ENCODE assay signal across 17 cellular contexts in genomic region chr5:42930934-42931333, GRCh38.
DNase-seq lines count a peak whose midpoint lies in the region; ATAC-seq and TF ChIP-seq lines count a peak whose summit lies in the region.
"Had no signal": no experiment of that assay in that cellular context is flagged by ENCODE, and none has a peak within 500 bp of the region (broad histone marks: within the 10 kb centered on the region; RNA-seq: fewer than 3 reads in every experiment).

No MANE protein-coding gene starts in this region.

- intact Hi-C loops in Calu3 (cut with micrococcal nuclease; ENCODE audit: unreplicated experiment), result no loop called here

- H3K36me3 ChIP-seq in RWPE2 (ENCODE audit: low read depth), result no peaks in the 10 kb centered on the region
- H3K36me3 ChIP-seq: SJSA1 had no signal

- DNase-seq in Calu3, result no peak
- DNase-seq in HT-29 (ENCODE audit: low spot score), result peak; percentile 33
- no peak for DNase-seq in RWPE2 (ENCODE audit: low spot score)
- DNase-seq in fibroblast of mammary gland (ENCODE audit: low read depth), result peak; percentile 23
- DNase-seq in NCI-H1048 (lab: John Stamatoyannopoulos, UW), result no peak
- DNase-seq: C1 segment of cervical spinal cord, DMS79, H7, Kasumi-1, NCI-H1105 treated with DMSO at 0.1 percent for 48 hours, NCI-H1694 treated with DMSO at 0.1 percent for 48 hours, NCI-H345, NCI-H524 treated with DMSO at 0.1 percent for 48 hours had no signal

- no peak overlapping the region for H3K4me3 Mint-ChIP-seq in Calu3 (ENCODE audit: low read depth, unreplicated experiment)

- H3K27ac ChIP-seq in RWPE2 (ENCODE audit: poor library complexity, severe bottlenecking), result no peak overlapping the region
- H3K27ac ChIP-seq: HL-60, SJSA1 had no signal

- H3K27me3 ChIP-seq in RWPE2 (ENCODE audit: insufficient read depth, poor library complexity, severe bottlenecking), result no peaks in the 10 kb centered on the region
- H3K27me3 ChIP-seq: SJSA1 had no signal

- H3K9me3 ChIP-seq in RWPE2 (ENCODE audit: severe bottlenecking), result no peaks in the 10 kb centered on the region

- H3K27ac Mint-ChIP-seq in Calu3 (ENCODE audit: unreplicated experiment), result peak overlapping the region; percentile 86

- BruUV-seq in Calu3 (replicated peaks; lab: Mats Ljungman, UMichigan), result no TSS peak

- no peaks in the 10 kb centered on the region for H3K27me3 Mint-ChIP-seq in Calu3 (ENCODE audit: unreplicated experiment)

- no peak overlapping the region for H3K4me3 ChIP-seq in RWPE2 (ENCODE audit: severe bottlenecking)
- H3K4me3 ChIP-seq in fibroblast of mammary gland (ENCODE audit: control insufficient read depth, low read depth, low read length), result no peak overlapping the region
- H3K4me3 ChIP-seq: SJSA1 had no signal

- peak; percentile 85 for ATAC-seq in RWPE2 (ENCODE audit: low read depth)
- no peak for ATAC-seq in GM19351 (IDR thresholded peaks at IDR 0.05; ENCODE audit: unreplicated experiment)
- no peak for ATAC-seq in GM21786 (IDR thresholded peaks at IDR 0.05; ENCODE audit: unreplicated experiment)

- peaks cover 5% of the 10 kb centered on the region for H3K4me1 ChIP-seq in RWPE2 (ENCODE audit: insufficient read depth, poor library complexity, severe bottlenecking)
- H3K4me1 ChIP-seq: SJSA1 had no signal

- peaks cover 12% of the 10 kb centered on the region for H3K9me3 Mint-ChIP-seq in Calu3 (ENCODE audit: low read depth, unreplicated experiment)

- CTCF ChIA-PET in Calu3 (lab: Charles Lee), result no interaction called here

- TF ChIP-seq CTCF in Calu3 (IDR thresholded peaks at IDR 0.05; ENCODE audit: unreplicated experiment) (no peak), RWPE2 (IDR thresholded peaks at IDR 0.05; ENCODE audit: poor library complexity, severe bottlenecking) (no peak), fibroblast of mammary gland (conservative IDR thresholded peaks at IDR 0.05; ENCODE audit: control insufficient read depth, insufficient read depth, low read depth, low read length) (no peak)

- H3K4me1 Mint-ChIP-seq in Calu3 (ENCODE audit: low read depth, unreplicated experiment), result peaks cover 21% of the 10 kb centered on the region

- H3K36me3 Mint-ChIP-seq in Calu3 (ENCODE audit: insufficient read depth, unreplicated experiment), result peaks cover 11% of the 10 kb centered on the region

Comparison
In these comparisons a context has a peak if more than half of its experiments do, and no peak if none do; other contexts are left out.
1. DNase-seq: peak in HT-29 (single experiment) and fibroblast of mammary gland (single experiment); none in Calu3 (single experiment), RWPE2 (single experiment) and NCI-H1048 (single experiment).